In the genomic region with DNA sequence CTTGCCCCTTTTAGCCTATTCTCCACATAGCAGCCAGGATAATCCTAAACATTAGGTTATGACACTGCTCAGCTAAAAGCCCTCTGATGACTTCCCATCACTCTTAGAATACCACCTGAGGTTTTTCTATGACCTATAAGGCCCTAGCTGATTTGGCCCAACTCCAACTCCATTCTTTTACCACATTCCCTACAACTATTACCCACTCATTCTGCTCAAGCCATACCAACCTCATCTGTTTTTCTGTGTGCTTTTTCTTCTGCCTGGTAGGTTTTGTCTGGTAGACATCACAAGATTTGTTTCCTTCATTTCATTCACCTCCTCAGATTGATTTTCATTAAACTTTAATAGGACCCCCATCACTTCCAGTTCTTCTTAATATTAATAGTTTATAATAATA, we compare ENCODE assay signal across 34 cellular contexts.
"Had no signal": no experiment of that assay in that cellular context is flagged by ENCODE, and none has a peak within 500 bp of the region (broad histone marks: within the 10 kb centered on the region; RNA-seq: fewer than 3 reads in every experiment).

No MANE protein-coding gene starts in this region.

- H3K36me3 Mint-ChIP-seq: activated CD4-positive, alpha-beta memory T cell treated with anti-CD3 and anti-CD28 coated beads for 36 hours; activated naive CD8-positive, alpha-beta T cell treated with anti-CD3 and anti-CD28 coated beads for 36 hours had no signal

- H3K4me1 Mint-ChIP-seq: activated B cell treated with CpG ODN at 0.5 μM for 24 hours; activated CD4-positive, alpha-beta T cell treated with anti-CD3 and anti-CD28 coated beads, Interleukin-2, amount 10 ng/mL, durations not matched to agents 24 days and 14 days; activated naive CD8-positive, alpha-beta T cell treated with anti-CD3 and anti-CD28 coated beads for 36 hours; activated T-helper 17 cell treated with anti-CD3 and anti-CD28 coated beads, Interleukin-2, amount 50 U/mL, for 72 hours had no signal

- H3K4me3 ChIP-seq: adrenal gland, body of pancreas, breast epithelium had no signal

- H3K27ac ChIP-seq: adrenal gland, body of pancreas, brain microvascular endothelial cell, breast epithelium, VCaP had no signal

- H3K9me3 ChIP-seq: adrenal gland, body of pancreas, breast epithelium had no signal

- H3K4me3 Mint-ChIP-seq: activated B cell treated with CpG ODN at 0.5 μM for 24 hours; activated CD4-positive, alpha-beta memory T cell treated with anti-CD3 and anti-CD28 coated beads for 36 hours; activated CD4-positive, alpha-beta T cell treated with anti-CD3 and anti-CD28 coated beads, Interleukin-2, amount 10 ng/mL, durations not matched to agents 24 days and 14 days; activated CD8-positive, alpha-beta T cell treated with anti-CD3 and anti-CD28 coated beads for 36 hours; activated naive CD4-positive, alpha-beta T cell treated with anti-CD3 and anti-CD28 coated beads for 36 hours; activated naive CD8-positive, alpha-beta T cell treated with anti-CD3 and anti-CD28 coated beads for 36 hours; activated T-cell treated with anti-CD3 and anti-CD28 coated beads, Interleukin-2, amount 50 U/mL, for 4 hours; activated T-cell treated with anti-CD3 and anti-CD28 coated beads, Interleukin-2, amount 50 U/mL, for 72 hours; activated T-helper 1 cell treated with anti-CD3 and anti-CD28 coated beads, Interleukin-12 subunit alpha, Interleukin-12 subunit beta, Interleukin-2, Interleukin-4 antibody, amounts not matched to agents 30 ng/mL and 10 ng/mL and 1 ng/mL, durations not matched to agents 14 hours and 24 hours and 36 hours; activated T-helper 17 cell treated with anti-CD3 and anti-CD28 coated beads, Interleukin-2, amount 50 U/mL, for 72 hours; T-helper 1 cell treated with Interleukin-12 subunit alpha and Interleukin-12 subunit beta and Interleukin-4 antibody, amounts not matched to agents 30 μg/mL and 1 μg/mL, for 36 hours; T-helper 2 cell treated with Interferon-gamma antibody and Interleukin-4, amounts not matched to agents 5 μg/mL and 100 μg/mL, for 36 hours had no signal

- H3K27me3 ChIP-seq: adrenal gland, body of pancreas, brain microvascular endothelial cell, breast epithelium had no signal

- H3K4me1 ChIP-seq: adrenal gland, breast epithelium had no signal

- DNase-seq: activated B cell treated with CpG ODN at 0.5 μM for 24 hours; activated CD4-positive, alpha-beta memory T cell treated with anti-CD3 and anti-CD28 coated beads for 36 hours; activated CD4-positive, alpha-beta T cell treated with anti-CD3 and anti-CD28 coated beads for 4 hours; activated CD4-positive, alpha-beta T cell treated with anti-CD3 and anti-CD28 coated beads, Interleukin-2, amount 10 ng/mL, durations not matched to agents 24 days and 14 days; activated CD4-positive, alpha-beta T cell treated with anti-CD3 and anti-CD28 coated beads, Interleukin-2, amount 50 U/mL, for 1 hour; activated CD4-positive, alpha-beta T cell treated with anti-CD3 and anti-CD28 coated beads, Interleukin-2, amount 50 U/mL, for 4 hours; activated CD4-positive, CD25-positive, alpha-beta regulatory T cell treated with anti-CD3 and anti-CD28 coated beads, Interleukin-2, amount 50 U/mL, for 72 hours; activated CD8-positive, alpha-beta memory T cell treated with anti-CD3 and anti-CD28 coated beads, Interleukin-2, amount 50 U/mL, for 4 hours; activated CD8-positive, alpha-beta T cell treated with anti-CD3 and anti-CD28 coated beads for 36 hours; activated gamma-delta T cell; activated naive CD4-positive, alpha-beta T cell; activated naive CD4-positive, alpha-beta T cell treated with anti-CD3 and anti-CD28 coated beads for 36 hours; activated naive CD4-positive, alpha-beta T cell treated with anti-CD3 and anti-CD28 coated beads, Interleukin-2, amount 50 U/mL, for 16 hours; activated naive CD8-positive, alpha-beta T cell treated with anti-CD3 and anti-CD28 coated beads for 36 hours; activated T-cell treated with anti-CD3 and anti-CD28 coated beads for 4 hours; activated T-cell treated with anti-CD3 and anti-CD28 coated beads, Interleukin-2, amount 50 U/mL, for 1 hour; activated T-cell treated with anti-CD3 and anti-CD28 coated beads, Interleukin-2, amount 50 U/mL, for 4 hours; activated T-cell treated with anti-CD3 and anti-CD28 coated beads, Interleukin-2, amount 50 U/mL, for 72 hours; adrenal gland; amniotic stem cell; aorta; body of pancreas; brain microvascular endothelial cell; central memory CD4-positive, alpha-beta T cell; T-helper 1 cell; T-helper 2 cell; T-helper 9 cell had no signal

- H3K9me3 Mint-ChIP-seq: activated B cell treated with CpG ODN at 0.5 μM for 24 hours; activated CD4-positive, alpha-beta memory T cell treated with anti-CD3 and anti-CD28 coated beads for 36 hours; activated CD4-positive, alpha-beta T cell treated with anti-CD3 and anti-CD28 coated beads, Interleukin-2, amount 10 ng/mL, durations not matched to agents 24 days and 14 days; activated CD8-positive, alpha-beta T cell treated with anti-CD3 and anti-CD28 coated beads for 36 hours; activated naive CD4-positive, alpha-beta T cell treated with anti-CD3 and anti-CD28 coated beads for 36 hours; activated naive CD4-positive, alpha-beta T cell treated with anti-CD3 and anti-CD28 coated beads, Interleukin-2, amount 50 U/mL, for 72 hours; activated naive CD8-positive, alpha-beta T cell treated with anti-CD3 and anti-CD28 coated beads for 36 hours; activated T-cell treated with anti-CD3 and anti-CD28 coated beads, Interleukin-2, amount 50 U/mL, for 4 hours; activated T-cell treated with anti-CD3 and anti-CD28 coated beads, Interleukin-2, amount 50 U/mL, for 72 hours; activated T-helper 1 cell treated with anti-CD3 and anti-CD28 coated beads, Interleukin-12 subunit alpha, Interleukin-12 subunit beta, Interleukin-2, Interleukin-4 antibody, amounts not matched to agents 30 ng/mL and 10 ng/mL and 1 ng/mL, durations not matched to agents 14 hours and 24 hours and 36 hours; activated T-helper 17 cell treated with anti-CD3 and anti-CD28 coated beads, Interleukin-2, amount 50 U/mL, for 72 hours; T-helper 1 cell treated with Interleukin-12 subunit alpha and Interleukin-12 subunit beta and Interleukin-4 antibody, amounts not matched to agents 30 μg/mL and 1 μg/mL, for 36 hours; T-helper 2 cell treated with Interferon-gamma antibody and Interleukin-4, amounts not matched to agents 5 μg/mL and 100 μg/mL, for 36 hours had no signal

- H3K27ac Mint-ChIP-seq: activated B cell treated with CpG ODN at 0.5 μM for 24 hours; activated CD4-positive, alpha-beta memory T cell treated with anti-CD3 and anti-CD28 coated beads for 36 hours; activated CD4-positive, alpha-beta T cell treated with anti-CD3 and anti-CD28 coated beads, Interleukin-2, amount 10 ng/mL, durations not matched to agents 24 days and 14 days; activated CD8-positive, alpha-beta T cell treated with anti-CD3 and anti-CD28 coated beads for 36 hours; activated naive CD4-positive, alpha-beta T cell treated with anti-CD3 and anti-CD28 coated beads for 36 hours; activated naive CD4-positive, alpha-beta T cell treated with anti-CD3 and anti-CD28 coated beads, Interleukin-2, amount 50 U/mL, for 72 hours; activated naive CD8-positive, alpha-beta T cell treated with anti-CD3 and anti-CD28 coated beads for 36 hours; activated T-cell treated with anti-CD3 and anti-CD28 coated beads, Interleukin-2, amount 50 U/mL, for 72 hours; activated T-helper 1 cell treated with anti-CD3 and anti-CD28 coated beads, Interleukin-12 subunit alpha, Interleukin-12 subunit beta, Interleukin-2, Interleukin-4 antibody, amounts not matched to agents 30 ng/mL and 10 ng/mL and 1 ng/mL, durations not matched to agents 14 hours and 24 hours and 36 hours; activated T-helper 17 cell treated with anti-CD3 and anti-CD28 coated beads, Interleukin-2, amount 50 U/mL, for 72 hours; T-helper 1 cell treated with Interleukin-12 subunit alpha and Interleukin-12 subunit beta and Interleukin-4 antibody, amounts not matched to agents 30 μg/mL and 1 μg/mL, for 36 hours; T-helper 2 cell treated with Interferon-gamma antibody and Interleukin-4, amounts not matched to agents 5 μg/mL and 100 μg/mL, for 36 hours had no signal

- ATAC-seq: activated CD8-positive, alpha-beta T cell treated with anti-CD3 and anti-CD28 coated beads for 36 hours; activated naive CD4-positive, alpha-beta T cell treated with anti-CD3 and anti-CD28 coated beads, Interleukin-2, amount 50 U/mL, for 72 hours; activated T-cell treated with anti-CD3 and anti-CD28 coated beads, Interleukin-2, amount 50 U/mL, for 4 hours; activated T-cell treated with anti-CD3 and anti-CD28 coated beads, Interleukin-2, amount 50 U/mL, for 72 hours; activated T-helper 17 cell treated with anti-CD3 and anti-CD28 coated beads, Interleukin-2, amount 50 U/mL, for 72 hours; body of pancreas had no signal

- H3K36me3 ChIP-seq: adrenal gland, brain microvascular endothelial cell, breast epithelium had no signal
